In genomic region chr7:142808461-142808801, GRCh38 we compare ENCODE assay signal across 9 cellular contexts. TPM values are rescaled to one million over a fixed set of nuclear protein-coding genes. Genes with fewer than 3 reads are reported as not detected.
A peak's percentile ranks its signal among the peaks of the same experiment; 100 is the strongest.
DNase-seq lines count a peak whose midpoint lies in the region; ATAC-seq and TF ChIP-seq lines count a peak whose summit lies in the region.
"Had no signal": no experiment of that assay in that cellular context is flagged by ENCODE, and none has a peak within 500 bp of the region (broad histone marks: within the 10 kb centered on the region; RNA-seq: fewer than 3 reads in every experiment).

No MANE protein-coding gene starts in this region.

- POLR2A ChIA-PET in naive thymus-derived CD8-positive, alpha-beta T cell (lab: Charles Lee), result interaction anchor here (0.6 to 16.2 kb wide), 56 partner anchors 9 to 576 kb away, joined by 3 to 3070 read pairs (median 6); partner anchors contain the start of genes EPHB6 and GSTK1
- POLR2A ChIA-PET in A673 (lab: Charles Lee; ENCODE audit: low non-redundant PET), result no interaction called here

- H3K36me3 Mint-ChIP-seq in naive thymus-derived CD8-positive, alpha-beta T cell, result peaks cover under 1 to 15% (median 13%) of the 10 kb centered on the region in 3 donors
- H3K36me3 Mint-ChIP-seq: brain had no signal

- no peaks in the 10 kb centered on the region for H3K9me3 Mint-ChIP-seq in naive thymus-derived CD8-positive, alpha-beta T cell

- no peaks in the 10 kb centered on the region for H3K9me3 ChIP-seq in A673 (ENCODE audit: low read depth, low read length, poor library complexity, severe bottlenecking)

- no TSS peak for BruUV-seq in A673 (replicated peaks; lab: Mats Ljungman, UMichigan)

- no peak overlapping the region for H3K27ac ChIP-seq in A673 (ENCODE audit: low read depth, low read length, poor library complexity, severe bottlenecking)

- no peak overlapping the region for H3K4me3 ChIP-seq in A673 (ENCODE audit: low read depth, low read length, poor library complexity, severe bottlenecking)

- CTCF ChIA-PET in A673 (lab: Charles Lee), result no interaction called here

- H3K36me3 ChIP-seq in A673 (ENCODE audit: insufficient read depth, low read length, poor library complexity, severe bottlenecking), result no peaks in the 10 kb centered on the region

- peaks cover 34% of the 10 kb centered on the region for H3K27me3 ChIP-seq in A673 (replicated peaks; ENCODE audit: insufficient read depth, low read depth, low read length, poor library complexity)

- ATAC-seq in GM18907 (IDR thresholded peaks at IDR 0.05; ENCODE audit: unreplicated experiment), result peak; percentile 35
- ATAC-seq in HG02642 (IDR thresholded peaks at IDR 0.05; ENCODE audit: poor library complexity, unreplicated experiment), result peak; percentile 35
- peak; percentile 43 to 59 for ATAC-seq in naive thymus-derived CD8-positive, alpha-beta T cell

- no peak for TF ChIP-seq CTCF in A673 (conservative IDR thresholded peaks at IDR 0.05; ENCODE audit: low read depth, low read length)

- in situ Hi-C loops in KBM-7 (cut with MboI; ENCODE audit: low pct_unique_long_range_greater_than_20kb, low sequenced_read_pairs), result no loop called here

- peak overlapping the region; percentile 70 to 93 (median 87) for H3K4me3 Mint-ChIP-seq in naive thymus-derived CD8-positive, alpha-beta T cell
- H3K4me3 Mint-ChIP-seq: brain had no signal

- H3K4me1 ChIP-seq in A673 (ENCODE audit: insufficient read depth, low read length, poor library complexity, severe bottlenecking), result no peaks in the 10 kb centered on the region

- H3K4me1 Mint-ChIP-seq in naive thymus-derived CD8-positive, alpha-beta T cell, result peaks cover 64 to 99% (median 97%) of the 10 kb centered on the region in 4 donors

- H3K27me3 Mint-ChIP-seq in naive thymus-derived CD8-positive, alpha-beta T cell, result peaks cover 0 to 2% (median 0%) of the 10 kb centered on the region in 5 donors

- peak overlapping the region; percentile 94 to 100 (median 100) for H3K27ac Mint-ChIP-seq in naive thymus-derived CD8-positive, alpha-beta T cell
- H3K27ac Mint-ChIP-seq: brain had no signal

- peak; percentile 89 for DNase-seq in NAMALWA (ENCODE audit: low spot score)
- DNase-seq in naive thymus-derived CD8-positive, alpha-beta T cell, result peak in 1 of 10 donors; percentile 94
- DNase-seq in KBM-7, result no peak
- no peak for DNase-seq in stimulated activated CD4-positive, alpha-beta T cell treated with anti-CD3 and anti-CD28 coated beads, Interleukin-4, amount 100 ng/mL, for 4 hours
- no peak for DNase-seq in HCEC 1CT
- no peak for DNase-seq in A673 (ENCODE audit: low spot score)

- intact Hi-C loops in A673 (cut with micrococcal nuclease; ENCODE audit: unreplicated experiment), result no loop called here

RNA-seq across cellular contexts. Expression of gene PRSS2, which starts 37.7 kb away (rescaled TPM):
- not detected for total RNA-seq in naive thymus-derived CD8-positive, alpha-beta T cell
- not detected for polyA plus RNA-seq in naive thymus-derived CD8-positive, alpha-beta T cell
- total RNA-seq in A673 (2021), result not detected in 2 replicates

RNA-seq across cellular contexts. Expression of gene EPHB6, which starts 46.4 kb away (rescaled TPM):
- 10 to 100 TPM; 48.6 to 57.4 TPM for total RNA-seq in naive thymus-derived CD8-positive, alpha-beta T cell
- 10 to 100 TPM; 10.2 to 23.3 (median 10.2) TPM for polyA plus RNA-seq in naive thymus-derived CD8-positive, alpha-beta T cell
- 0.22 and 0.49 TPM in 2 replicates for total RNA-seq in A673 (2021)

RNA-seq across cellular contexts. Expression of gene PRSS1, which starts 59.2 kb away (rescaled TPM):
- not detected for total RNA-seq in naive thymus-derived CD8-positive, alpha-beta T cell
- not detected for polyA plus RNA-seq in naive thymus-derived CD8-positive, alpha-beta T cell
- total RNA-seq in A673 (2021), result not detected in 2 replicates

Comparison
In these comparisons a context has a peak if more than half of its experiments do, and no peak if none do; other contexts are left out.
1. RNA of gene EPHB6, which starts 46.4 kb away (total RNA-seq): 48.6 to 57.4 TPM in naive thymus-derived CD8-positive, alpha-beta T cell; 0.22 to 0.49 TPM in A673; every median in the first group is over 10 times any median in the second.
2. Peak in every context shown above with its lines, with median percentiles within 50 percentile points of each other: ATAC-seq.